In genomic region chr5:158770506-158770905, GRCh38 we compare ENCODE assay signal across 1 cellular context.
TF ChIP-seq lines count a peak whose summit lies in the region.

No MANE protein-coding gene starts in this region.

TF ChIP-seq in HCT116, 20 proteins besides CTCF, POLR2A, EP300 and RAD21 (continued from another document):
- TF ChIP-seq, protein P1, sequence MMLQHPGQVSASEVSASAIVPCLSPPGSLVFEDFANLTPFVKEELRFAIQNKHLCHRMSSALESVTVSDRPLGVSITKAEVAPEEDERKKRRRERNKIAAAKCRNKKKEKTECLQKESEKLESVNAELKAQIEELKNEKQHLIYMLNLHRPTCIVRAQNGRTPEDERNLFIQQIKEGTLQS (IDR thresholded peaks at IDR 0.05), result no peak
- TF ChIP-seq FOSL1 (IDR thresholded peaks at IDR 0.05; ENCODE audit: low read depth) (no peak), SRF (IDR thresholded peaks at IDR 0.05; ENCODE audit: low read depth) (no peak), POLR2AphosphoS5 (IDR thresholded peaks at IDR 0.05; ENCODE audit: low read depth, low read length) (no peak), EGR1 (IDR thresholded peaks at IDR 0.05; ENCODE audit: low read depth) (no peak), YY1 (IDR thresholded peaks at IDR 0.05; ENCODE audit: extremely low read depth, insufficient replicate concordance, low read depth, low read length) (no peak), TCF7L2 (IDR thresholded peaks at IDR 0.05; ENCODE audit: borderline replicate concordance, extremely low read depth, insufficient read depth, insufficient read length) (no peak)
